ENCODE assay signal across 1 cellular context in the genomic region with DNA sequence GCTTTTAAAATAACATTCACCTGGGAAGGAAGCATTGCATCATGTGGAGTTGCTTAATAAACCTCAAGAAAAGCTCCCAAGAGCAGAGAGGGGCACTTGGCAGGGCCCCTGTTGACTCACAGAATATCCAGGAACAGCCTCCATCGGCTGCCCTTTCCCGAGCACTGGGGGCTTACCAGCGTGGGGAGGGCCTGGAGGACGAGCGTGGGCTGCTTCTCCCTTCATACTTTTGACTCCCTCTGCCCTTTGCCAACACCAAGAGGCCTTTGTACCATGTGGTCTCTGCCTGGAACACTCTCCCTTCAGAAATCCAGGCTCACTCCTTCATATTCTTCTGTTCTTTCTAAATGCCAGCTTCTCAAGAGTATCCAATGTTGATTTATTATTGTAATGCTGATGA.
TF ChIP-seq lines count a peak whose summit lies in the region.

No MANE protein-coding gene starts in this region.

TF ChIP-seq in SK-N-SH treated with all-trans-retinoic acid at 6 μM for 48 hours, 23 proteins besides CTCF, POLR2A, EP300 and RAD21 (continued from another document):
- TF ChIP-seq, protein P1, sequence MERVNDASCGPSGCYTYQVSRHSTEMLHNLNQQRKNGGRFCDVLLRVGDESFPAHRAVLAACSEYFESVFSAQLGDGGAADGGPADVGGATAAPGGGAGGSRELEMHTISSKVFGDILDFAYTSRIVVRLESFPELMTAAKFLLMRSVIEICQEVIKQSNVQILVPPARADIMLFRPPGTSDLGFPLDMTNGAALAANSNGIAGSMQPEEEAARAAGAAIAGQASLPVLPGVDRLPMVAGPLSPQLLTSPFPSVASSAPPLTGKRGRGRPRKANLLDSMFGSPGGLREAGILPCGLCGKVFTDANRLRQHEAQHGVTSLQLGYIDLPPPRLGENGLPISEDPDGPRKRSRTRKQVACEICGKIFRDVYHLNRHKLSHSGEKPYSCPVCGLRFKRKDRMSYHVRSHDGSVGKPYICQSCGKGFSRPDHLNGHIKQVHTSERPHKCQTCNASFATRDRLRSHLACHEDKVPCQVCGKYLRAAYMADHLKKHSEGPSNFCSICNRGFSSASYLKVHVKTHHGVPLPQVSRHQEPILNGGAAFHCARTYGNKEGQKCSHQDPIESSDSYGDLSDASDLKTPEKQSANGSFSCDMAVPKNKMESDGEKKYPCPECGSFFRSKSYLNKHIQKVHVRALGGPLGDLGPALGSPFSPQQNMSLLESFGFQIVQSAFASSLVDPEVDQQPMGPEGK (CRISPR knock-in tag; IDR thresholded peaks at IDR 0.05; ENCODE audit: borderline replicate concordance): no peak
- TF ChIP-seq TOX (CRISPR knock-in tag; IDR thresholded peaks at IDR 0.05; ENCODE audit: borderline replicate concordance) (no peak), ZNF70 (CRISPR knock-in tag; IDR thresholded peaks at IDR 0.05) (no peak), SNAI2 (CRISPR knock-in tag; IDR thresholded peaks at IDR 0.05) (no peak), BACH2 (CRISPR knock-in tag; IDR thresholded peaks at IDR 0.05; ENCODE audit: borderline replicate concordance) (no peak)
- TF ChIP-seq, protein P2, sequence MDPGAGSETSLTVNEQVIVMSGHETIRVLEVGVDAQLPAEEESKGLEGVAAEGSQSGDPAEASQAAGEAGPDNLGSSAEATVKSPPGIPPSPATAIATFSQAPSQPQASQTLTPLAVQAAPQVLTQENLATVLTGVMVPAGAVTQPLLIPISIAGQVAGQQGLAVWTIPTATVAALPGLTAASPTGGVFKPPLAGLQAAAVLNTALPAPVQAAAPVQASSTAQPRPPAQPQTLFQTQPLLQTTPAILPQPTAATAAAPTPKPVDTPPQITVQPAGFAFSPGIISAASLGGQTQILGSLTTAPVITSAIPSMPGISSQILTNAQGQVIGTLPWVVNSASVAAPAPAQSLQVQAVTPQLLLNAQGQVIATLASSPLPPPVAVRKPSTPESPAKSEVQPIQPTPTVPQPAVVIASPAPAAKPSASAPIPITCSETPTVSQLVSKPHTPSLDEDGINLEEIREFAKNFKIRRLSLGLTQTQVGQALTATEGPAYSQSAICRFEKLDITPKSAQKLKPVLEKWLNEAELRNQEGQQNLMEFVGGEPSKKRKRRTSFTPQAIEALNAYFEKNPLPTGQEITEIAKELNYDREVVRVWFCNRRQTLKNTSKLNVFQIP (CRISPR knock-in tag; IDR thresholded peaks at IDR 0.05; ENCODE audit: borderline replicate concordance, low read depth): no peak
